Comparison of ENCODE assay signal across 9 cellular contexts in genomic region chr20:13008761-13009681, GRCh38. TPM values are rescaled to one million over a fixed set of nuclear protein-coding genes. Genes with fewer than 3 reads are reported as not detected.
DNase-seq lines count a peak whose midpoint lies in the region; TF ChIP-seq lines count a peak whose summit lies in the region.
"Had no signal": no experiment of that assay in that cellular context is flagged by ENCODE, and none has a peak within 500 bp of the region (broad histone marks: within the 10 kb centered on the region; RNA-seq: fewer than 3 reads in every experiment).

TSS of gene SPTLC3 (plus strand) at chr20:13008972. CDS start at chr20:13009268, 296 bp downstream.

- TF ChIP-seq POLR2A in vagina (IDR thresholded peaks at IDR 0.05) = peak in 1 of 2 donors; percentile 17

- H3K27me3 ChIP-seq in endocrine pancreas (ENCODE audit: control insufficient read depth, insufficient read depth, low read length) (no peaks in the 10 kb centered on the region), mucosa of rectum (ENCODE audit: control insufficient read depth in 2 of 2, insufficient read depth in 2 of 2, low read length in 2 of 2) (no peaks in the 10 kb centered on the region), vagina (no peaks in the 10 kb centered on the region)

- peak within 1 kb of the TSS; percentile 76 for H3K4me3 ChIP-seq in endocrine pancreas (ENCODE audit: control insufficient read depth, insufficient read depth, low read length)
- H3K4me3 ChIP-seq in mucosa of rectum (ENCODE audit: low read length in 2 of 2) = peak within 1 kb of the TSS; percentile 68 to 73
- H3K4me3 ChIP-seq in vagina = peak within 1 kb of the TSS; percentile 45 to 49

- no peak within 1 kb of the TSS for H3K9ac ChIP-seq in endocrine pancreas (ENCODE audit: control insufficient read depth, insufficient read depth, low read length)
- H3K9ac ChIP-seq in mucosa of rectum (ENCODE audit: low read depth in 1 of 2, low read length in 2 of 2) = peak within 1 kb of the TSS; percentile 36 to 71

- H3K36me3 ChIP-seq in endocrine pancreas (ENCODE audit: control insufficient read depth, insufficient read depth, low read length) (no peaks in the 10 kb centered on the region), mucosa of rectum (ENCODE audit: control insufficient read depth in 2 of 2, insufficient read depth in 2 of 2, low read length in 2 of 2) (no peaks in the 10 kb centered on the region), vagina (no peaks in the 10 kb centered on the region)

- H3K4me1 ChIP-seq in endocrine pancreas (ENCODE audit: control insufficient read depth, insufficient read depth, low read length) (no peaks in the 10 kb centered on the region), mucosa of rectum (ENCODE audit: control insufficient read depth in 2 of 2, insufficient read depth in 2 of 2, low read length in 2 of 2) (peaks cover 8 to 9% of the 10 kb centered on the region in 2 donors), vagina (peaks cover 31% of the 10 kb centered on the region)

- H3K27ac ChIP-seq in mucosa of rectum (ENCODE audit: low read depth in 2 of 2, low read length in 2 of 2) (peak within 1 kb of the TSS; percentile 50 to 68), vagina (peak within 1 kb of the TSS; percentile 57)
- H3K27ac ChIP-seq: 22Rv1 had no signal

- TF ChIP-seq CTCF in vagina (IDR thresholded peaks at IDR 0.05) = no peak

- DNase-seq in DMS53 (lab: John Stamatoyannopoulos, UW) (peak; percentile 27), DMS53 treated with DMSO at 0.1 percent for 48 hours (lab: John Stamatoyannopoulos, UW; ENCODE audit: unreplicated experiment) (no peak), HCEC 1CT (peak; percentile 38), NAMALWA (ENCODE audit: low spot score) (peak; percentile 1), vagina (ENCODE audit: extremely low spot score in 2 of 2) (no peak), hippocampal formation (lab: John Stamatoyannopoulos, UW) (no peak)

- H3K9me3 ChIP-seq in endocrine pancreas (ENCODE audit: control insufficient read depth, low read length) (no peaks in the 10 kb centered on the region), mucosa of rectum (ENCODE audit: control insufficient read depth in 2 of 2, low read length in 2 of 2) (no peaks in the 10 kb centered on the region), vagina (no peaks in the 10 kb centered on the region)

- intact Hi-C loops in vagina (cut with DNase I) = no loop called here

RNA-seq across cellular contexts. Expression of gene SPTLC3, which starts in this region (rescaled TPM):
- 5.9 TPM for total RNA-seq in vagina

Comparison
In these comparisons a context has a peak if more than half of its experiments do, and no peak if none do; other contexts are left out.
1. DNase-seq: peak in DMS53 (single experiment), HCEC 1CT (single experiment) and NAMALWA (single experiment); none in DMS53 treated with DMSO at 0.1 percent for 48 hours (single experiment), vagina (0 of 2) and hippocampal formation (0 of 2).
2. Peak in every context shown above with its lines, with median percentiles within 50 percentile points of each other: H3K4me3 ChIP-seq.